In genomic region chr17:40026816-40027613, GRCh38 we compare ENCODE assay signal across 8 cellular contexts. TPM values are rescaled to one million over a fixed set of nuclear protein-coding genes. Genes with fewer than 3 reads are reported as not detected.
DNase-seq lines count a peak whose midpoint lies in the region; TF ChIP-seq lines count a peak whose summit lies in the region.

No MANE protein-coding gene starts in this region.

- H3K4me2 ChIP-seq in H9 (ENCODE audit: insufficient read depth, insufficient read length, low read length), result no peak overlapping the region

- H2BK5ac ChIP-seq in H9 (ENCODE audit: insufficient read length, low read length), result no peak overlapping the region

- H3K4me3 Mint-ChIP-seq in H9 (no peak overlapping the region), chondrocyte (ENCODE audit: unreplicated experiment) (no peak overlapping the region)

- H2BK120ac ChIP-seq in H9 (ENCODE audit: low read depth, low read length, poor library complexity, severe bottlenecking), result no peak overlapping the region

- no peaks in the 10 kb centered on the region for H3K4me1 ChIP-seq in H9 (ENCODE audit: insufficient read depth, low read length)

- H2BK12ac ChIP-seq in H9 (ENCODE audit: insufficient read length, low read depth, low read length), result no peak overlapping the region

- H3K4me1 Mint-ChIP-seq in H9 (peaks cover 1 to 7% of the 10 kb centered on the region in 2 experiments; a peak in 2 of 4 replicates), chondrocyte (ENCODE audit: low read depth) (peaks cover 18% of the 10 kb centered on the region)

- no peak overlapping the region for H2BK15ac ChIP-seq in H9 (ENCODE audit: low read depth, low read length)

- H3K9me3 ChIP-seq in H9 (ENCODE audit: control insufficient read depth, low read depth, low read length), result no peaks in the 10 kb centered on the region

- H3K56ac ChIP-seq in H9 (ENCODE audit: insufficient read length, low read depth, low read length), result no peak overlapping the region

- no peak overlapping the region for H3K18ac ChIP-seq in H9 (ENCODE audit: insufficient read length, low read depth, low read length)

- H3K27ac ChIP-seq in H9 (ENCODE audit: insufficient read length, low read depth, low read length), result no peak overlapping the region

- no peaks in the 10 kb centered on the region for H4K20me1 ChIP-seq in H9 (ENCODE audit: control insufficient read depth, insufficient read depth, insufficient read length)

- no peak overlapping the region for H3K4ac ChIP-seq in H9 (ENCODE audit: low read depth, low read length)

- H3K79me1 ChIP-seq in H9 (ENCODE audit: insufficient read depth, low read depth, low read length, poor library complexity, severe bottlenecking), result no peaks in the 10 kb centered on the region

- peak overlapping the region in 1 of 3 experiments; percentile 53; a peak in 1 of 7 replicates for H3K27ac Mint-ChIP-seq in H9
- no peak overlapping the region for H3K27ac Mint-ChIP-seq in chondrocyte (ENCODE audit: unreplicated experiment)

- no CpG with 5 or more reads among the region's 33 CpGs for WGBS in H9 (ENCODE audit: extremely low coverage, insufficient read length, low lambda C conversion rate)

- no peaks in the 10 kb centered on the region for H3K79me2 ChIP-seq in H9 (ENCODE audit: insufficient read depth, low read length)

- H3K14ac ChIP-seq in H9 (ENCODE audit: insufficient read depth, low read length), result no peak overlapping the region

- H4K91ac ChIP-seq in H9 (ENCODE audit: insufficient read length, low read depth, low read length), result no peak overlapping the region

- peaks cover 36 to 76% (median 68%) of the 10 kb centered on the region in 3 experiments; a peak in 6 of 7 replicates for H3K36me3 Mint-ChIP-seq in H9 (ENCODE audit: insufficient read depth in 1 of 3, low read depth in 3 of 3)
- peaks cover 39% of the 10 kb centered on the region for H3K36me3 Mint-ChIP-seq in chondrocyte (ENCODE audit: low read depth)

- no peak overlapping the region for H3K9ac ChIP-seq in H9 (ENCODE audit: extremely low read depth, insufficient read length, low read length)

- H4K8ac ChIP-seq in H9 (replicated peaks; ENCODE audit: insufficient read length, low read depth, low read length), result no peak overlapping the region

- DNase-seq in AML-193 (lab: John Stamatoyannopoulos, UW), result peak; percentile 55 to 61
- peak; percentile 95 for DNase-seq in H9
- DNase-seq in NCI-H524 (lab: John Stamatoyannopoulos, UW), result peak; percentile 75 to 79
- DNase-seq in activated CD4-positive, alpha-beta T cell treated with anti-CD3 and anti-CD28 coated beads for 4 hours, result peak; percentile 74 to 77
- DNase-seq in chondrocyte (ENCODE audit: low spot score), result no peak
- DNase-seq in left kidney (ENCODE audit: low read depth, low spot score), result peak; percentile 92
- peak; percentile 67 to 77 for DNase-seq in stimulated activated CD4-positive, alpha-beta T cell treated with anti-CD3 and anti-CD28 coated beads, Interleukin-2, amount 100 ng/mL, for 48 hours
- DNase-seq in mesenteric fat pad (ENCODE audit: low spot score), result no peak

- no peaks in the 10 kb centered on the region for H3K9me3 Mint-ChIP-seq in H9
- H3K9me3 Mint-ChIP-seq in chondrocyte (ENCODE audit: low read depth), result no peaks in the 10 kb centered on the region

- no peak overlapping the region for H2AFZ ChIP-seq in H9 (ENCODE audit: low read length)

- H2AK5ac ChIP-seq in H9 (ENCODE audit: insufficient read length, low read length), result no peak overlapping the region

- H3T11ph ChIP-seq in H9 (ENCODE audit: low read length), result no peak overlapping the region

- peak; percentile 98 for TF ChIP-seq CTCF in H9 (conservative IDR thresholded peaks at IDR 0.05)
- peak; percentile 95 for TF ChIP-seq CTCF in chondrocyte (IDR thresholded peaks at IDR 0.05)

- H3K27me3 Mint-ChIP-seq in H9 (ENCODE audit: low read depth) (no peaks in the 10 kb centered on the region), chondrocyte (ENCODE audit: low read depth) (no peaks in the 10 kb centered on the region)

- no peak overlapping the region for H4K5ac ChIP-seq in H9 (ENCODE audit: insufficient read length, low read depth, low read length)

- H3K23ac ChIP-seq in H9 (ENCODE audit: insufficient read length, low read depth, low read length), result no peak overlapping the region

- H2BK20ac ChIP-seq in H9 (ENCODE audit: low read depth, low read length, poor library complexity, severe bottlenecking), result no peak overlapping the region

- no peaks in the 10 kb centered on the region for H3K27me3 ChIP-seq in H9 (ENCODE audit: insufficient read depth, low read length)

- H3K23me2 ChIP-seq in H9 (ENCODE audit: insufficient read length, low read depth, low read length, poor library complexity, severe bottlenecking), result no peaks in the 10 kb centered on the region

RNA-seq across cellular contexts. Expression of gene CSF3, which starts 11.8 kb away (rescaled TPM):
- total RNA-seq in H9 (2021), result not detected in 2 replicates
- not detected in 3 replicates for total RNA-seq in chondrocyte
- total RNA-seq in mesenteric fat pad, result 35.9 TPM

RNA-seq across cellular contexts. Expression of gene MED24, which starts 27.2 kb away (rescaled TPM):
- total RNA-seq in H9 (2021), result 104 and 105 TPM in 2 replicates
- 54.4 to 94.3 TPM (median 57.7 TPM) in 3 replicates for total RNA-seq in chondrocyte
- total RNA-seq in mesenteric fat pad, result 72.2 TPM

RNA-seq across cellular contexts. Expression of gene THRA, which starts 35.8 kb away (rescaled TPM):
- total RNA-seq in H9 (2021) (9.8 and 10.1 TPM in 2 replicates), chondrocyte (31.9 to 46.6 TPM (median 34.7 TPM) in 3 replicates), mesenteric fat pad (74.7 TPM)

RNA-seq across cellular contexts. Expression of gene PSMD3, which starts 46.4 kb away (rescaled TPM):
- total RNA-seq in H9 (2021) (174 and 177 TPM in 2 replicates), chondrocyte (83.6 to 101 TPM (median 86.9 TPM) in 3 replicates), mesenteric fat pad (94.2 TPM)

Comparison
In these comparisons a context has a peak if more than half of its experiments do, and no peak if none do; other contexts are left out.
1. DNase-seq: peak in AML-193 (2 of 2), H9 (single experiment), NCI-H524 (2 of 2), activated CD4-positive, alpha-beta T cell treated with anti-CD3 and anti-CD28 coated beads for 4 hours (2 of 2), left kidney (single experiment) and stimulated activated CD4-positive, alpha-beta T cell treated with anti-CD3 and anti-CD28 coated beads, Interleukin-2, amount 100 ng/mL, for 48 hours (2 of 2); none in chondrocyte (single experiment) and mesenteric fat pad (single experiment).
2. RNA of gene CSF3, which starts 11.8 kb away (total RNA-seq): 35.9 TPM in mesenteric fat pad (single experiment); not detected in H9 and not detected in chondrocyte; every median in the first group is over 10 times any median in the second.